1 cellular context compared by ENCODE assay signal in genomic region chr9:123335227-123335985, GRCh38.
TF ChIP-seq lines count a peak whose summit lies in the region.

No MANE protein-coding gene starts in this region.

TF ChIP-seq in GM12878, 131 proteins besides CTCF, POLR2A, EP300 and RAD21 (continued from another document):
- TF ChIP-seq, protein P1, sequence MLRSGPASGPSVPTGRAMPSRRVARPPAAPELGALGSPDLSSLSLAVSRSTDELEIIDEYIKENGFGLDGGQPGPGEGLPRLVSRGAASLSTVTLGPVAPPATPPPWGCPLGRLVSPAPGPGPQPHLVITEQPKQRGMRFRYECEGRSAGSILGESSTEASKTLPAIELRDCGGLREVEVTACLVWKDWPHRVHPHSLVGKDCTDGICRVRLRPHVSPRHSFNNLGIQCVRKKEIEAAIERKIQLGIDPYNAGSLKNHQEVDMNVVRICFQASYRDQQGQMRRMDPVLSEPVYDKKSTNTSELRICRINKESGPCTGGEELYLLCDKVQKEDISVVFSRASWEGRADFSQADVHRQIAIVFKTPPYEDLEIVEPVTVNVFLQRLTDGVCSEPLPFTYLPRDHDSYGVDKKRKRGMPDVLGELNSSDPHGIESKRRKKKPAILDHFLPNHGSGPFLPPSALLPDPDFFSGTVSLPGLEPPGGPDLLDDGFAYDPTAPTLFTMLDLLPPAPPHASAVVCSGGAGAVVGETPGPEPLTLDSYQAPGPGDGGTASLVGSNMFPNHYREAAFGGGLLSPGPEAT (IDR thresholded peaks at IDR 0.05; ENCODE audit: low read depth) = no peak
- TF ChIP-seq ZNF687 (IDR thresholded peaks at IDR 0.05) (0 out of 2 replicates have a peak, but pooled peaks have one; percentile 18), KDM1A (IDR thresholded peaks at IDR 0.05; ENCODE audit: borderline replicate concordance) (no peak), GATAD2B (conservative IDR thresholded peaks at IDR 0.05; ENCODE audit: low read depth) (no peak), KLF5 (IDR thresholded peaks at IDR 0.05; ENCODE audit: partially characterized antibody) (no peak), KAT2A (conservative IDR thresholded peaks at IDR 0.05; ENCODE audit: control insufficient read depth, low read depth, low read length) (no peak), SUZ12 (IDR thresholded peaks at IDR 0.05; ENCODE audit: unreplicated experiment) (no peak), SP1 (IDR thresholded peaks at IDR 0.05; ENCODE audit: low read depth, low read length) (no peak), GABPA (IDR thresholded peaks at IDR 0.05; ENCODE audit: low read depth) (no peak)
- TF ChIP-seq, protein P2, sequence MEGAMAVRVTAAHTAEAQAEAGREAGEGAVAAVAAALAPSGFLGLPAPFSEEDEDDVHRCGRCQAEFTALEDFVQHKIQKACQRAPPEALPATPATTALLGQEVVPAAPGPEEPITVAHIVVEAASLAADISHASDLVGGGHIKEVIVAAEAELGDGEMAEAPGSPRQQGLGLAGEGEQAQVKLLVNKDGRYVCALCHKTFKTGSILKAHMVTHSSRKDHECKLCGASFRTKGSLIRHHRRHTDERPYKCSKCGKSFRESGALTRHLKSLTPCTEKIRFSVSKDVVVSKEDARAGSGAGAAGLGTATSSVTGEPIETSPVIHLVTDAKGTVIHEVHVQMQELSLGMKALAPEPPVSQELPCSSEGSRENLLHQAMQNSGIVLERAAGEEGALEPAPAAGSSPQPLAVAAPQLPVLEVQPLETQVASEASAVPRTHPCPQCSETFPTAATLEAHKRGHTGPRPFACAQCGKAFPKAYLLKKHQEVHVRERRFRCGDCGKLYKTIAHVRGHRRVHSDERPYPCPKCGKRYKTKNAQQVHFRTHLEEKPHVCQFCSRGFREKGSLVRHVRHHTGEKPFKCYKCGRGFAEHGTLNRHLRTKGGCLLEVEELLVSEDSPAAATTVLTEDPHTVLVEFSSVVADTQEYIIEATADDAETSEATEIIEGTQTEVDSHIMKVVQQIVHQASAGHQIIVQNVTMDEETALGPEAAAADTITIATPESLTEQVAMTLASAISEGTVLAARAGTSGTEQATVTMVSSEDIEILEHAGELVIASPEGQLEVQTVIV (IDR thresholded peaks at IDR 0.05; ENCODE audit: borderline replicate concordance, partially characterized antibody) = no peak
